Comparison of ENCODE assay signal across 8 cellular contexts in genomic region chr7:74449809-74450397, GRCh38. TPM values are rescaled to one million over a fixed set of nuclear protein-coding genes. Genes with fewer than 3 reads are reported as not detected.
DNase-seq lines count a peak whose midpoint lies in the region; ATAC-seq and TF ChIP-seq lines count a peak whose summit lies in the region.

No MANE protein-coding gene starts in this region.

- no peaks in the 10 kb centered on the region for H3K9me3 ChIP-seq in MG63
- H3K9me3 ChIP-seq in breast epithelium, result no peaks in the 10 kb centered on the region

- POLR2A ChIA-PET in GM10248 (lab: Yijun Ruan, JAX), result no interaction called here

- intact Hi-C loops in breast epithelium (cut with DNase I; ENCODE audit: low total_unique reads), result no loop called here

- H3K27me3 ChIP-seq in MG63 (no peaks in the 10 kb centered on the region), breast epithelium (no peaks in the 10 kb centered on the region)

- no peak for TF ChIP-seq POLR2A in breast epithelium (IDR thresholded peaks at IDR 0.05)

- CTCF ChIA-PET in GM10248 (lab: Yijun Ruan, JAX), result interaction anchor here (0.7 to 3.5 kb wide), 19 partner anchors 8 to 595 kb away, joined by 3 to 31 read pairs (median 5); no protein-coding TSS in a partner anchor

- TF ChIP-seq CTCF in GM10248 (IDR thresholded peaks at IDR 0.05; ENCODE audit: control extremely low read depth, extremely low read depth, low read depth, missing control alignments), result peak; percentile 67
- peak; percentile 83 for TF ChIP-seq CTCF in VCaP (conservative IDR thresholded peaks at IDR 0.05)
- TF ChIP-seq CTCF in breast epithelium (IDR thresholded peaks at IDR 0.05), result peak; percentile 55 to 82 (median 80)

- H3K4me1 ChIP-seq in breast epithelium, result no peaks in the 10 kb centered on the region

- H3K36me3 ChIP-seq in MG63 (no peaks in the 10 kb centered on the region), breast epithelium (no peaks in the 10 kb centered on the region)

- no peak overlapping the region for H3K4me3 ChIP-seq in MG63
- H3K4me3 ChIP-seq in breast epithelium, result no peak overlapping the region

- H3K27ac ChIP-seq in VCaP (no peak overlapping the region), breast epithelium (no peak overlapping the region)

- ATAC-seq in GM18907 (IDR thresholded peaks at IDR 0.05; ENCODE audit: unreplicated experiment) (no peak), HG02610 (IDR thresholded peaks at IDR 0.05; ENCODE audit: unreplicated experiment) (no peak)

- peak; percentile 84 for DNase-seq in GM10248 (ENCODE audit: extremely low spot score)
- peak; percentile 16 for DNase-seq in MG63
- no peak for DNase-seq in breast epithelium (ENCODE audit: low spot score in 2 of 2)
- peak; percentile 24 for DNase-seq in kidney glomerular epithelial cell (lab: John Stamatoyannopoulos, UW)
- peak; percentile 33 to 43 (median 41) for DNase-seq in stimulated activated CD4-positive, alpha-beta T cell treated with anti-CD3 and anti-CD28 coated beads, TNF-alpha, amount 100 ng/mL, for 1 hour (ENCODE audit: low read depth in 3 of 3, low spot score in 1 of 3)

RNA-seq across cellular contexts. Expression of gene GTF2IRD1, which starts 3.8 kb away (rescaled TPM):
- total RNA-seq in MG63 (2014; rRNA removed; shearing (Covaris generic); ENCODE audit: low replicate concordance), result 9.9 and 12.5 TPM in 2 replicates
- total RNA-seq in breast epithelium, result 10 to 100 TPM; 11.0 to 18.7 (median 12.5) TPM

Comparison
In these comparisons a context has a peak if more than half of its experiments do, and no peak if none do; other contexts are left out.
1. DNase-seq: peak in GM10248 (single experiment), MG63 (single experiment), kidney glomerular epithelial cell (single experiment) and stimulated activated CD4-positive, alpha-beta T cell treated with anti-CD3 and anti-CD28 coated beads, TNF-alpha, amount 100 ng/mL, for 1 hour (3 of 3); none in breast epithelium (0 of 2).
2. Peak in every context shown above with its lines, with median percentiles within 50 percentile points of each other: CTCF ChIP-seq.